ENCODE assay signal across 15 cellular contexts in the genomic region with DNA sequence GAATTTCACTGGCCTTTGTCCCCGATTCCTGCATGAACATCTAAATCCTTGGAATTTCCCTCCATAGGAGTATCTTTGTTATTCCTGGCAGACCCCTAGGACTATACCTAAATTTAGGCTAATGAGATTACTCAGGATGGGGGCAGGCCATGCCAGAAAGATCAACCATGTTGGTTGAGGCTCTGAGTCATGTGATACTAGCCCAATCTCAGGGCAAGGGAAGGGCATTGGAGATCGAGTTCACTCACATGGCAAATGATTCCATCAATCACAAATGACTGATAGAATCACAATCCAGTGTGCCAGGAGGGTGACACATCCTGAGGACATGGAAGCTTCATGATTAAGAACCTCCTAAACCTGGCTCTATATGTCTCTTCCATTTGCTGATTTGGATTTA.
A peak's percentile ranks its signal among the peaks of the same experiment; 100 is the strongest.
DNase-seq lines count a peak whose midpoint lies in the region; ATAC-seq and TF ChIP-seq lines count a peak whose summit lies in the region.
"Had no signal": no experiment of that assay in that cellular context is flagged by ENCODE, and none has a peak within 500 bp of the region (broad histone marks: within the 10 kb centered on the region; RNA-seq: fewer than 3 reads in every experiment).

No MANE protein-coding gene starts in this region.

- no peak overlapping the region for H3K4me3 ChIP-seq in IMR-90 (ENCODE audit: insufficient read depth, low read depth, low read length)
- H3K4me3 ChIP-seq: BLaER1 treated with 17β-estradiol and CSF1 and Interleukin-3, amounts not matched to agents 10 nM and 100 nM had no signal

- no peak for TF ChIP-seq POLR2A in IMR-90 (IDR thresholded peaks at IDR 0.05; ENCODE audit: low read depth, low read length)

- BruUV-seq in IMR-90 (replicated peaks; lab: Mats Ljungman, UMichigan) = no TSS peak

- H2BK15ac ChIP-seq in IMR-90 (ENCODE audit: low read depth, low read length) = no peak overlapping the region

- no peaks in the 10 kb centered on the region for H3K9me1 ChIP-seq in IMR-90 (ENCODE audit: insufficient read depth, low read length)

- no peaks in the 10 kb centered on the region for H4K20me1 ChIP-seq in IMR-90 (ENCODE audit: insufficient read depth, low read length)
- H4K20me1 ChIP-seq: BLaER1 treated with 17β-estradiol and CSF1 and Interleukin-3, amounts not matched to agents 10 nM and 100 nM had no signal

- no peak overlapping the region for H3K14ac ChIP-seq in IMR-90 (replicated peaks; ENCODE audit: low read depth, low read length)

- TF ChIP-seq RAD21 in IMR-90 (IDR thresholded peaks at IDR 0.05; ENCODE audit: low read length) = no peak

- POLR2A ChIA-PET in IMR-90 (lab: Charles Lee; ENCODE audit: unreplicated experiment) (no interaction called here), RWPE1 (lab: Yijun Ruan, JAX; ENCODE audit: low non-redundant PET) (no interaction called here)

- no peak overlapping the region for H4K5ac ChIP-seq in IMR-90 (ENCODE audit: low read depth, low read length)

- H4K91ac ChIP-seq in IMR-90 (ENCODE audit: insufficient read depth, low read depth, low read length) = no peak overlapping the region

- H3K4me2 ChIP-seq in IMR-90 (ENCODE audit: low read depth, low read length) = no peak overlapping the region
- H3K4me2 ChIP-seq: BLaER1 treated with 17β-estradiol and CSF1 and Interleukin-3, amounts not matched to agents 10 nM and 100 nM had no signal

- H2AFZ ChIP-seq in IMR-90 (replicated peaks; ENCODE audit: low read length, poor library complexity) = no peak overlapping the region

- ATAC-seq in IMR-90 (ENCODE audit: low read depth) = no peak
- no peak for ATAC-seq in Right ventricle myocardium inferior

- H2BK120ac ChIP-seq in IMR-90 (ENCODE audit: low read depth, low read length) = no peak overlapping the region

- H4K8ac ChIP-seq in IMR-90 (ENCODE audit: low read depth in 2 of 2, low read length in 2 of 2) = no peak overlapping the region

- in situ Hi-C loops in IMR-90 (cut with MboI; ENCODE audit: low sequenced_read_pairs) = no loop called here

- H2AK9ac ChIP-seq in IMR-90 (replicated peaks; ENCODE audit: low read depth, low read length, poor library complexity) = no peak overlapping the region

- intact Hi-C loops in IMR-90 (cut with micrococcal nuclease) (no loop called here), Right ventricle myocardium inferior (cut with DNase I) (no loop called here)

- DNase-seq in EH (ENCODE audit: low read depth) (peak; percentile 67), IMR-90 (peak; percentile 4), RPMI7951 (ENCODE audit: low read depth) (peak; percentile 6), stromal cell of bone marrow (ENCODE audit: low read depth) (peak; percentile 18), RWPE1 (ENCODE audit: low spot score) (no peak), Right ventricle myocardium inferior (ENCODE audit: missing footprints) (no peak), NCI-H1417 (lab: John Stamatoyannopoulos, UW) (no peak)
- DNase-seq: ACHN; Calu3; CD4-positive, CD25-positive, alpha-beta regulatory T cell; DMS 273 treated with DMSO at 0.1 percent for 48 hours; GF-D8; HCEC 1CT had no signal

- no peak overlapping the region for H3K27ac ChIP-seq in IMR-90 (ENCODE audit: insufficient read depth, low read length)
- H3K27ac ChIP-seq in RWPE1 = no peak overlapping the region
- H3K27ac ChIP-seq: BLaER1 treated with 17β-estradiol and CSF1 and Interleukin-3, amounts not matched to agents 10 nM and 100 nM; HL-60 had no signal

- H3K79me1 ChIP-seq in IMR-90 (ENCODE audit: low read depth in 1 of 2, low read length in 2 of 2) = no peaks in the 10 kb centered on the region

- H3K9ac ChIP-seq in IMR-90 (ENCODE audit: low read depth, low read length) = no peak overlapping the region
- H3K9ac ChIP-seq: BLaER1 treated with 17β-estradiol and CSF1 and Interleukin-3, amounts not matched to agents 10 nM and 100 nM had no signal

- H2BK5ac ChIP-seq in IMR-90 (ENCODE audit: low read depth, low read length, poor library complexity, severe bottlenecking) = no peak overlapping the region

- dilution Hi-C loops in IMR-90 (cut with HindIII; ENCODE audit: low sequenced_read_pairs, unreplicated experiment) = no loop called here

- peaks cover 20% of the 10 kb centered on the region for H3K27me3 ChIP-seq in IMR-90 (ENCODE audit: control insufficient read depth, insufficient read depth, low read length)
- H3K27me3 ChIP-seq: BLaER1 treated with 17β-estradiol and CSF1 and Interleukin-3, amounts not matched to agents 10 nM and 100 nM had no signal

- H3K4ac ChIP-seq in IMR-90 (ENCODE audit: low read depth, low read length) = no peak overlapping the region

- peaks cover 5% of the 10 kb centered on the region; the same call in 1 of the 2 replicates for H3K9me3 ChIP-seq in IMR-90 (ENCODE audit: control insufficient read depth, insufficient read depth, low read length)

- no CpG with 5 or more reads among the region's 2 CpGs for WGBS in IMR-90 (ENCODE audit: extremely low coverage in 2 of 2, insufficient read length in 1 of 2), 2 experiments

- H3K4me1 ChIP-seq in IMR-90 (ENCODE audit: control insufficient read depth, insufficient read depth, low read length) = no peaks in the 10 kb centered on the region
- H3K4me1 ChIP-seq: BLaER1 treated with 17β-estradiol and CSF1 and Interleukin-3, amounts not matched to agents 10 nM and 100 nM had no signal

- H3K18ac ChIP-seq in IMR-90 (ENCODE audit: low read depth, low read length) = no peak overlapping the region

- no peak overlapping the region for H3K23ac ChIP-seq in IMR-90 (ENCODE audit: low read depth, low read length)

- H2BK20ac ChIP-seq in IMR-90 (ENCODE audit: low read depth, low read length) = no peak overlapping the region

- H3K56ac ChIP-seq in IMR-90 (ENCODE audit: extremely low read depth, insufficient read depth, low read length) = no peak overlapping the region

- H2AK5ac ChIP-seq in IMR-90 (ENCODE audit: low read depth, low read length) = no peak overlapping the region

- CTCF ChIA-PET in IMR-90 (lab: Yijun Ruan, JAX) (no interaction called here), RWPE1 (lab: Yijun Ruan, JAX) (interaction anchor here (0.7 kb wide), 1 partner anchor 31 kb away, joined by 4 read pairs; no protein-coding TSS in a partner anchor)

- no peak for TF ChIP-seq CTCF in IMR-90 (conservative IDR thresholded peaks at IDR 0.05; ENCODE audit: low read depth, low read length)
- no peak for TF ChIP-seq CTCF in RWPE1 (conservative IDR thresholded peaks at IDR 0.05; ENCODE audit: low read depth)

- H3K36me3 ChIP-seq in IMR-90 (ENCODE audit: control insufficient read depth, insufficient read depth, low read length) = no peaks in the 10 kb centered on the region
- H3K36me3 ChIP-seq: BLaER1 treated with 17β-estradiol and CSF1 and Interleukin-3, amounts not matched to agents 10 nM and 100 nM had no signal

TF ChIP-seq in IMR-90, 13 proteins besides CTCF, POLR2A, EP300 and RAD21:
- no peak for TF ChIP-seq CEBPB (IDR thresholded peaks at IDR 0.05; ENCODE audit: low read depth, low read length)
- no peak for TF ChIP-seq NFE2L2 (IDR thresholded peaks at IDR 0.05; ENCODE audit: low read depth, low read length)
- no peak for TF ChIP-seq SMC3 (IDR thresholded peaks at IDR 0.05; ENCODE audit: low read depth, low read length)
- no peak for TF ChIP-seq MAFK (IDR thresholded peaks at IDR 0.05; ENCODE audit: low read depth, low read length)
- TF ChIP-seq FOS (IDR thresholded peaks at IDR 0.05; ENCODE audit: low read depth, low read length) = no peak
- no peak for TF ChIP-seq RFX5 (IDR thresholded peaks at IDR 0.05; ENCODE audit: low read depth, low read length)
- TF ChIP-seq CHD1 (IDR thresholded peaks at IDR 0.05; ENCODE audit: low read depth, low read length) = no peak
- TF ChIP-seq RCOR1 (IDR thresholded peaks at IDR 0.05; ENCODE audit: insufficient replicate concordance, low read length) = no peak

Comparison
In these comparisons a context has a peak if more than half of its experiments do, and no peak if none do; other contexts are left out.
1. DNase-seq: peak in EH (single experiment), IMR-90 (single experiment), RPMI7951 (single experiment) and stromal cell of bone marrow (single experiment); none in RWPE1 (single experiment), Right ventricle myocardium inferior (single experiment) and NCI-H1417 (0 of 3).